In genomic region chr6:50825375-50826036, GRCh38 we compare ENCODE assay signal across 29 cellular contexts. TPM values are rescaled to one million over a fixed set of nuclear protein-coding genes. Genes with fewer than 3 reads are reported as not detected.
DNase-seq lines count a peak whose midpoint lies in the region; ATAC-seq, FAIRE-seq and TF ChIP-seq lines count a peak whose summit lies in the region.
"Had no signal": no experiment of that assay in that cellular context is flagged by ENCODE, and none has a peak within 500 bp of the region (broad histone marks: within the 10 kb centered on the region; RNA-seq: fewer than 3 reads in every experiment).

No MANE protein-coding gene starts in this region.

- H2BK120ac ChIP-seq in H1 (replicated peaks; ENCODE audit: low read depth, low read length) = no peak overlapping the region

- no peak overlapping the region for H2BK20ac ChIP-seq in H1 (ENCODE audit: low read length)

- 2% methylated on average over 16 of the region's 16 CpGs for WGBS in HUES64
- WGBS in H1 (ENCODE audit: extremely low coverage in 1 of 2, insufficient coverage in 1 of 2, insufficient read length in 1 of 2, insufficient replicate concordance in 2 of 2, low coverage in 1 of 2, low lambda C conversion rate in 2 of 2, missing lambda C conversion rate in 1 of 2), 2 experiments = 2% methylated on average over 16 of the region's 16 CpGs; no CpG with 5 or more reads in 1 of the 2 experiments

- H3K4me3 ChIP-seq in BE2C (ENCODE audit: low read depth, low read length) = peak overlapping the region; percentile 83
- H3K4me3 ChIP-seq in HUES64 (ENCODE audit: low read length) = peak overlapping the region; percentile 18
- H3K4me3 ChIP-seq in H1 (ENCODE audit: extremely low read depth in 1 of 4, insufficient read depth in 2 of 4, low read depth in 3 of 4, low read length in 4 of 4) = peak overlapping the region in 2 of 4 experiments; percentile 1 to 46; a peak in 5 of 8 replicates
- no peak overlapping the region for H3K4me3 ChIP-seq in MG63
- H3K4me3 ChIP-seq: BLaER1 treated with 17β-estradiol and CSF1 and Interleukin-3, amounts not matched to agents 10 nM and 100 nM; Peyer's patch; SJSA1 had no signal

- TF ChIP-seq CTCF in BE2C (IDR thresholded peaks at IDR 0.05; ENCODE audit: low read depth, low read length) (peak; percentile 8; the same call in 1 of the 2 replicates), H1 (IDR thresholded peaks at IDR 0.05; ENCODE audit: control extremely low read depth in 1 of 3, insufficient read depth in 1 of 3, low read depth in 1 of 3, low read length in 3 of 3) (no peak)

- no peak overlapping the region; the same call in 1 of the 2 replicates for H3K18ac ChIP-seq in H1 (ENCODE audit: extremely low read depth, low read length)

- CTCF ChIA-PET in H1 (lab: Charles Lee; ENCODE audit: partially characterized antibody) = interaction anchor here (0.8 to 1.0 kb wide), 3 partner anchors 8 to 108 kb away, joined by 3 to 5 read pairs (median 3); no protein-coding TSS in a partner anchor

- no peak overlapping the region for H4K8ac ChIP-seq in H1 (ENCODE audit: extremely low read depth, insufficient read depth, low read length)

- no peak for ATAC-seq in activated T-cell treated with anti-CD3 and anti-CD28 coated beads, Interleukin-2, amount 50 U/mL, for 4 hours
- ATAC-seq in GM21423 (IDR thresholded peaks at IDR 0.05; ENCODE audit: unreplicated experiment) = no peak
- ATAC-seq: left cardiac atrium had no signal

- H3K9me3 ChIP-seq in BE2C = no peaks in the 10 kb centered on the region
- no peaks in the 10 kb centered on the region for H3K9me3 ChIP-seq in HUES64 (ENCODE audit: insufficient read depth, low read depth, low read length)
- H3K9me3 ChIP-seq in H1 (ENCODE audit: insufficient read depth in 2 of 2, low read depth in 1 of 2, low read length in 1 of 2) = no peaks in the 10 kb centered on the region
- no peaks in the 10 kb centered on the region for H3K9me3 ChIP-seq in MG63
- H3K9me3 ChIP-seq: Caco-2, Peyer's patch, SJSA1 had no signal

- H3K4me2 ChIP-seq in H1 (ENCODE audit: insufficient read depth in 1 of 2, low read depth in 2 of 2, low read length in 2 of 2) = peak overlapping the region; percentile 68 to 76
- H3K4me2 ChIP-seq: BLaER1 treated with 17β-estradiol and CSF1 and Interleukin-3, amounts not matched to agents 10 nM and 100 nM had no signal

- H3K36me3 Mint-ChIP-seq in activated naive CD8-positive, alpha-beta T cell treated with anti-CD3 and anti-CD28 coated beads for 36 hours = no peaks in the 10 kb centered on the region
- H3K36me3 Mint-ChIP-seq in activated T-cell treated with anti-CD3 and anti-CD28 coated beads, Interleukin-2, amount 50 U/mL, for 4 hours (ENCODE audit: insufficient read depth) = peaks cover 2% of the 10 kb centered on the region
- H3K36me3 Mint-ChIP-seq: memory B cell had no signal

- H3K9ac ChIP-seq in HUES64 (ENCODE audit: low read depth, low read length) (no peak overlapping the region), H1 (replicated peaks in 1 of 4; ENCODE audit: extremely low read depth in 1 of 4, low read depth in 3 of 4, low read length in 3 of 4) (no peak overlapping the region)
- H3K9ac ChIP-seq: BLaER1 treated with 17β-estradiol and CSF1 and Interleukin-3, amounts not matched to agents 10 nM and 100 nM had no signal

- peaks cover 1% of the 10 kb centered on the region for H3K4me1 Mint-ChIP-seq in activated naive CD8-positive, alpha-beta T cell treated with anti-CD3 and anti-CD28 coated beads for 36 hours
- peaks cover 4% of the 10 kb centered on the region for H3K4me1 Mint-ChIP-seq in activated T-cell treated with anti-CD3 and anti-CD28 coated beads, Interleukin-2, amount 50 U/mL, for 4 hours (ENCODE audit: low read depth)

- H3K23me2 ChIP-seq in H1 (ENCODE audit: low read depth, low read length) = peaks cover 3% of the 10 kb centered on the region; the same call in 1 of the 2 replicates

- H3K27ac Mint-ChIP-seq in activated naive CD8-positive, alpha-beta T cell treated with anti-CD3 and anti-CD28 coated beads for 36 hours = no peak overlapping the region
- H3K27ac Mint-ChIP-seq: activated CD4-positive, alpha-beta T cell treated with anti-CD3 and anti-CD28 coated beads, Interleukin-2, amount 10 ng/mL, durations not matched to agents 24 days and 14 days; activated T-helper 1 cell treated with anti-CD3 and anti-CD28 coated beads, Interleukin-12 subunit alpha, Interleukin-12 subunit beta, Interleukin-2, Interleukin-4 antibody, amounts not matched to agents 30 ng/mL and 10 ng/mL and 1 ng/mL, durations not matched to agents 14 hours and 24 hours and 36 hours; memory B cell had no signal

- H4K91ac ChIP-seq in H1 (replicated peaks; ENCODE audit: insufficient read length, low read length) = no peak overlapping the region

- no peaks in the 10 kb centered on the region for H3K79me2 ChIP-seq in H1 (ENCODE audit: control insufficient read depth in 1 of 2, insufficient read depth in 2 of 2, low read length in 2 of 2)

- no peak overlapping the region for H3K23ac ChIP-seq in H1 (ENCODE audit: insufficient read length)

- H4K20me1 ChIP-seq in H1 (replicated peaks in 1 of 2; ENCODE audit: control insufficient read depth in 1 of 2, insufficient read depth in 2 of 2, low read length in 2 of 2) = peaks cover 8 to 12% of the 10 kb centered on the region in 2 experiments

- DNase-seq in BE2C = peak; percentile 68
- no peak for DNase-seq in H1 (ENCODE audit: low read depth in 1 of 2, low spot score in 2 of 2)
- DNase-seq in left kidney (ENCODE audit: low read depth, low spot score) = peak; percentile 33
- DNase-seq in MG63 = no peak
- DNase-seq in activated naive CD8-positive, alpha-beta T cell treated with anti-CD3 and anti-CD28 coated beads for 36 hours = no peak
- no peak for DNase-seq in activated T-cell treated with anti-CD3 and anti-CD28 coated beads, Interleukin-2, amount 50 U/mL, for 4 hours
- DNase-seq: activated CD4-positive, alpha-beta T cell treated with anti-CD3 and anti-CD28 coated beads, Interleukin-2, amount 10 ng/mL, durations not matched to agents 24 days and 14 days; activated naive CD4-positive, alpha-beta T cell treated with anti-CD3 and anti-CD28 coated beads, Interleukin-2, amount 50 U/mL, for 16 hours; anterior cingulate cortex; Caco-2; DMS79; left cardiac atrium; NCI-H1105 treated with DMSO at 0.1 percent for 48 hours; NK-92 treated with Interleukin-12 subunit alpha and Interleukin-12 subunit beta, amount 100 ng/mL, for 24 hours; Peyer's patch; T-helper 2 cell had no signal

- H2AK5ac ChIP-seq in H1 (ENCODE audit: low read depth, low read length) = peak overlapping the region; percentile 7; the same call in 1 of the 2 replicates

- peaks cover 31% of the 10 kb centered on the region for H3K4me1 ChIP-seq in BE2C
- H3K4me1 ChIP-seq in HUES64 (ENCODE audit: insufficient read depth, low read length) = peaks cover 79% of the 10 kb centered on the region
- H3K4me1 ChIP-seq in H1 (replicated peaks in 1 of 4; ENCODE audit: control insufficient read depth in 3 of 4, insufficient read depth in 4 of 4, low read length in 3 of 4) = peaks cover 15 to 31% (median 26%) of the 10 kb centered on the region in 4 experiments
- H3K4me1 ChIP-seq: BLaER1 treated with 17β-estradiol and CSF1 and Interleukin-3, amounts not matched to agents 10 nM and 100 nM; Peyer's patch; SJSA1 had no signal

- TF ChIP-seq POLR2A in H1 (IDR thresholded peaks at IDR 0.05; ENCODE audit: control extremely low read depth in 1 of 2, low read depth in 2 of 2, low read length in 2 of 2) = no peak

- no peaks in the 10 kb centered on the region for H3K79me1 ChIP-seq in H1 (ENCODE audit: low read depth, low read length)

- no peak overlapping the region for H3K4ac ChIP-seq in H1 (replicated peaks; ENCODE audit: insufficient read length, low read depth, low read length)

- H3K4me3 Mint-ChIP-seq in activated naive CD8-positive, alpha-beta T cell treated with anti-CD3 and anti-CD28 coated beads for 36 hours = no peak overlapping the region
- no peak overlapping the region for H3K4me3 Mint-ChIP-seq in activated T-cell treated with anti-CD3 and anti-CD28 coated beads, Interleukin-2, amount 50 U/mL, for 4 hours
- H3K4me3 Mint-ChIP-seq: activated CD4-positive, alpha-beta T cell treated with anti-CD3 and anti-CD28 coated beads, Interleukin-2, amount 10 ng/mL, durations not matched to agents 24 days and 14 days; activated T-helper 1 cell treated with anti-CD3 and anti-CD28 coated beads, Interleukin-12 subunit alpha, Interleukin-12 subunit beta, Interleukin-2, Interleukin-4 antibody, amounts not matched to agents 30 ng/mL and 10 ng/mL and 1 ng/mL, durations not matched to agents 14 hours and 24 hours and 36 hours; memory B cell had no signal

- no peak overlapping the region for H3K56ac ChIP-seq in H1 (replicated peaks; ENCODE audit: insufficient read length, low read depth, low read length)

- H3K36me3 ChIP-seq in BE2C (peaks cover 46% of the 10 kb centered on the region), HUES64 (ENCODE audit: insufficient read depth, low read length) (no peaks in the 10 kb centered on the region), H1 (ENCODE audit: control insufficient read depth in 2 of 4, insufficient read depth in 4 of 4, low read length in 3 of 4) (no peaks in the 10 kb centered on the region), MG63 (no peaks in the 10 kb centered on the region)
- H3K36me3 ChIP-seq: BLaER1 treated with 17β-estradiol and CSF1 and Interleukin-3, amounts not matched to agents 10 nM and 100 nM; Peyer's patch; SJSA1 had no signal

- TF ChIP-seq EP300 in H1 (IDR thresholded peaks at IDR 0.05; ENCODE audit: borderline replicate concordance in 1 of 2, low read depth in 2 of 2, low read length in 2 of 2) = no peak

- no peaks in the 10 kb centered on the region for H3K27me3 ChIP-seq in BE2C
- peaks cover 100% of the 10 kb centered on the region for H3K27me3 ChIP-seq in HUES64 (ENCODE audit: insufficient read depth, low read length)
- peaks cover 67 to 97% (median 84%) of the 10 kb centered on the region in 4 experiments for H3K27me3 ChIP-seq in H1 (replicated peaks in 1 of 4; ENCODE audit: control insufficient read depth in 3 of 4, extremely low read depth in 1 of 4, insufficient read depth in 3 of 4, low read length in 3 of 4)
- peaks cover 25% of the 10 kb centered on the region for H3K27me3 ChIP-seq in MG63

- no peak overlapping the region for H3K14ac ChIP-seq in H1 (ENCODE audit: insufficient read length)

- no peak overlapping the region for H2AFZ ChIP-seq in H1 (ENCODE audit: low read length)

- no peak overlapping the region for H4K5ac ChIP-seq in H1 (ENCODE audit: insufficient read length, low read depth, low read length)

- no peak overlapping the region for H2BK15ac ChIP-seq in H1 (ENCODE audit: low read length)

- H3K9me3 Mint-ChIP-seq in activated naive CD8-positive, alpha-beta T cell treated with anti-CD3 and anti-CD28 coated beads for 36 hours = no peaks in the 10 kb centered on the region
- no peaks in the 10 kb centered on the region for H3K9me3 Mint-ChIP-seq in activated T-cell treated with anti-CD3 and anti-CD28 coated beads, Interleukin-2, amount 50 U/mL, for 4 hours
- H3K9me3 Mint-ChIP-seq: activated T-helper 1 cell treated with anti-CD3 and anti-CD28 coated beads, Interleukin-12 subunit alpha, Interleukin-12 subunit beta, Interleukin-2, Interleukin-4 antibody, amounts not matched to agents 30 ng/mL and 10 ng/mL and 1 ng/mL, durations not matched to agents 14 hours and 24 hours and 36 hours; memory B cell had no signal

- H2BK5ac ChIP-seq in H1 (ENCODE audit: low read depth, low read length) = no peak overlapping the region

- H3K27ac ChIP-seq in HUES64 (ENCODE audit: low read depth, low read length) (no peak overlapping the region), H1 (ENCODE audit: low read depth, low read length) (no peak overlapping the region)
- H3K27ac ChIP-seq: BLaER1 treated with 17β-estradiol and CSF1 and Interleukin-3, amounts not matched to agents 10 nM and 100 nM; Peyer's patch; SJSA1 had no signal

- POLR2A ChIA-PET in H1 (lab: Charles Lee; ENCODE audit: partially characterized antibody) = interaction anchor here (1.4 to 2.2 kb wide), 2 partner anchors 14 to 20 kb away, joined by 5 to 13 read pairs; no protein-coding TSS in a partner anchor

- H3K27me3 Mint-ChIP-seq in activated naive CD8-positive, alpha-beta T cell treated with anti-CD3 and anti-CD28 coated beads for 36 hours = peaks cover 93% of the 10 kb centered on the region
- peaks cover 77% of the 10 kb centered on the region for H3K27me3 Mint-ChIP-seq in activated T-cell treated with anti-CD3 and anti-CD28 coated beads, Interleukin-2, amount 50 U/mL, for 4 hours (ENCODE audit: low read depth)

- peak overlapping the region; percentile 60; the same call in 1 of the 2 replicates for H2BK12ac ChIP-seq in H1 (ENCODE audit: low read depth, low read length)

- FAIRE-seq in H1 (lab: Jason Lieb, UNC) = no peak
- FAIRE-seq: endometrium, H54 had no signal

- no peak for TF ChIP-seq RAD21 in H1 (IDR thresholded peaks at IDR 0.05 in 1 of 2, conservative IDR thresholded peaks at IDR 0.05 in 1 of 2; ENCODE audit: low read depth in 2 of 2, low read length in 2 of 2)

RNA-seq across cellular contexts. Expression of gene TFAP2B, which starts 6.8 kb away (rescaled TPM):
- 22.8 TPM for polyA plus RNA-seq in BE2C (2012; ENCODE audit: insufficient read depth, insufficient read length, low read depth)
- polyA plus RNA-seq in HUES64 (2013, experiment 1 of 2) = 2.2 TPM
- polyA plus RNA-seq in HUES64 (2013, experiment 2 of 2) = 5.4 TPM
- not detected in 2 replicates for total RNA-seq in H1 (2021; fragmentation: NEBNext Ultra II Directional; extraction: Animal tissue kit (Norgen Biotek cat#: 25700))
- 0.05 TPM in 1 of 2 replicates, not detected in the other for polyA plus RNA-seq in H1 (2011; rRNA removed)
- polyA plus RNA-seq in H1 (2011; cell fraction: cytosol; rRNA removed) = 0.01 TPM
- 0.01 TPM for polyA plus RNA-seq in H1 (2011; cell fraction: nucleus; rRNA removed)
- 0.05 to 0.17 TPM (median 0.16 TPM) in 3 of 4 replicates, not detected in the other for polyA plus RNA-seq in H1 (2012, experiment 1 of 2)
- 0.03 TPM for polyA plus RNA-seq in H1 (2012, experiment 2 of 2)
- polyA plus RNA-seq in H1 (2013, experiment 1 of 2) = not detected
- polyA plus RNA-seq in H1 (2013, experiment 2 of 2) = not detected
- 0.09 TPM in 1 of 2 replicates, not detected in the other for polyA minus RNA-seq in H1 (2011; rRNA and poly(A)+ RNA removed)
- polyA minus RNA-seq in H1 (2011; cell fraction: cytosol; rRNA and poly(A)+ RNA removed) = not detected
- not detected for polyA minus RNA-seq in H1 (2011; cell fraction: nucleus; rRNA and poly(A)+ RNA removed)
- not detected in 2 replicates for total RNA-seq in MG63 (2014; rRNA removed; shearing (Covaris generic); ENCODE audit: low replicate concordance)
- not detected for total RNA-seq in activated naive CD8-positive, alpha-beta T cell treated with anti-CD3 and anti-CD28 coated beads for 36 hours
- not detected for total RNA-seq in activated T-cell treated with anti-CD3 and anti-CD28 coated beads, Interleukin-2, amount 50 U/mL, for 4 hours
- total RNA-seq: activated CD4-positive, alpha-beta T cell treated with anti-CD3 and anti-CD28 coated beads, Interleukin-2, amount 10 ng/mL, durations not matched to agents 24 days and 14 days; activated T-helper 1 cell treated with anti-CD3 and anti-CD28 coated beads, Interleukin-12 subunit alpha, Interleukin-12 subunit beta, Interleukin-2, Interleukin-4 antibody, amounts not matched to agents 30 ng/mL and 10 ng/mL and 1 ng/mL, durations not matched to agents 14 hours and 24 hours and 36 hours; Caco-2; cardiac septum; left cardiac atrium; myocyte; NCI-H460; Peyer's patch; pulmonary artery endothelial cell; SJSA1; skeletal muscle tissue had no signal

Comparison
In these comparisons a context has a peak if more than half of its experiments do, and no peak if none do; other contexts are left out.
1. DNase-seq: peak in BE2C (single experiment) and left kidney (single experiment); none in H1 (0 of 2), MG63 (single experiment), activated naive CD8-positive, alpha-beta T cell treated with anti-CD3 and anti-CD28 coated beads for 36 hours (single experiment) and activated T-cell treated with anti-CD3 and anti-CD28 coated beads, Interleukin-2, amount 50 U/mL, for 4 hours (single experiment).